In the genomic region with DNA sequence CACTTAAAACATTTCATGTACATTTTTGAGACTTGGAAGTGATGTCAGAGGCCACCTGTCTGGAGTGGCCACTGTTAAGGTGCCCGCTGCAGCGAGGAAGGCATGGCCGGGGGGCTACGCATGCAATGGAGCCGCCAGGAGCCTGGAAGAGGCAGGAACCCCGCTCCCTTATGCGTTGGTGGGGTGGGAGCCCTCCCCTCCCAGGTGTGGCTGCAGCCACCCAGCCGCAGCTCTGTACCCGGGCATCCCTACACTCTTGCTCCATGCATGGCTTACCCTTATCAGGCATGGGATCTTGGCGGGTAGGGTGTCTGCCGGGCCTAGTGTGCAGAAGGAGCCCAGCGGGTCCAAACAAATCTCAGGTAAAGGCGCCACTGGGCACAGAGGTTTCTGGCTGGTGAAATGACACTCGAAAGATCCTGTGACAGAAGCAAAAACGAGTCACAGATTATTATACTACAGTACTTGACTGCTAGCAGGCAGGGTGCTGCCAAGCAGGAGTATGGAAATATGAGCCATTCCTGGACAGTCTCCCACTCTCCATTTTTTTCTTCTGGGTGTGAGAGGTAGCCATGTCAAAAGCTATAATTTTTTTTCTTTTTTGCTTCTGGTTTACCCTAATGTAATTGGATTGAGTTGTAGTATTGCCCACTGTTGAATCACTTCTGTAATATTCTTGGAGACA, we compare ENCODE assay signal across 22 cellular contexts.
"Had no signal": no experiment of that assay in that cellular context is flagged by ENCODE, and none has a peak within 500 bp of the region (broad histone marks: within the 10 kb centered on the region; RNA-seq: fewer than 3 reads in every experiment).

No MANE protein-coding gene starts in this region.

- DNase-seq: activated B cell treated with CpG ODN at 0.5 μM for 24 hours; activated CD4-positive, alpha-beta T cell treated with anti-CD3 and anti-CD28 coated beads for 48 hours; activated CD8-positive, alpha-beta memory T cell treated with anti-CD3 and anti-CD28 coated beads, Interleukin-2, amount 50 U/mL, for 4 hours; activated CD8-positive, alpha-beta T cell treated with anti-CD3 and anti-CD28 coated beads, Interleukin-2, amount 10 ng/mL, durations not matched to agents 7 days and 5 days; activated gamma-delta T cell treated with Interleukin-2 at 50 U/mL for 16 hours; effector memory CD4-positive, alpha-beta T cell; foreskin keratinocyte; left colon; mammary epithelial cell; naive thymus-derived CD4-positive, alpha-beta T cell; retina; stimulated activated CD4-positive, alpha-beta T cell treated with anti-CD3 and anti-CD28 coated beads, Interleukin-4, amount 100 ng/mL, for 4 hours; stimulated activated CD8-positive, alpha-beta memory T cell treated with anti-CD3 and anti-CD28 coated beads, Interleukin-4, amount 100 ng/mL, for 48 hours; stimulated activated naive CD4-positive, alpha-beta T cell treated with Interleukin-2 at 50 U/mL for 16 hours; trophoblast cell had no signal

- H2AFZ ChIP-seq: parathyroid adenoma had no signal

- H3K4me3 Mint-ChIP-seq: activated B cell treated with CpG ODN at 0.5 μM for 24 hours; activated CD8-positive, alpha-beta T cell treated with anti-CD3 and anti-CD28 coated beads, Interleukin-2, amount 10 ng/mL, durations not matched to agents 7 days and 5 days; activated naive CD8-positive, alpha-beta T cell; brain; central memory CD8-positive, alpha-beta T cell; dendritic cell treated with granulocyte-macrophage colony-stimulating factor and Interleukin-4, amounts not matched to agents 40 ng/mL and 50 ng/mL, for 4 days; naive thymus-derived CD4-positive, alpha-beta T cell had no signal

- H3K36me3 Mint-ChIP-seq: activated naive CD8-positive, alpha-beta T cell; brain; naive thymus-derived CD4-positive, alpha-beta T cell had no signal

- H3K9me3 Mint-ChIP-seq: dendritic cell treated with granulocyte-macrophage colony-stimulating factor and Interleukin-4, amounts not matched to agents 40 ng/mL and 50 ng/mL, for 4 days had no signal

- H3K27ac Mint-ChIP-seq: activated B cell treated with CpG ODN at 0.5 μM for 24 hours; activated CD8-positive, alpha-beta T cell treated with anti-CD3 and anti-CD28 coated beads, Interleukin-2, amount 10 ng/mL, durations not matched to agents 7 days and 5 days; activated naive CD8-positive, alpha-beta T cell; brain; dendritic cell treated with granulocyte-macrophage colony-stimulating factor and Interleukin-4, amounts not matched to agents 40 ng/mL and 50 ng/mL, for 4 days; naive thymus-derived CD4-positive, alpha-beta T cell had no signal

- H3K4me1 Mint-ChIP-seq: activated B cell treated with CpG ODN at 0.5 μM for 24 hours; central memory CD8-positive, alpha-beta T cell; naive thymus-derived CD4-positive, alpha-beta T cell had no signal

- H3K4me1 ChIP-seq: foreskin keratinocyte, parathyroid adenoma had no signal

- H3K9ac ChIP-seq: parathyroid adenoma had no signal

- H3K4me3 ChIP-seq: mucosa of descending colon, skin epidermis had no signal

- H3K27me3 ChIP-seq: foreskin keratinocyte had no signal

- H3K9me3 ChIP-seq: mucosa of descending colon had no signal

- H3K27me3 Mint-ChIP-seq: activated B cell treated with CpG ODN at 0.5 μM for 24 hours; activated naive CD8-positive, alpha-beta T cell; central memory CD8-positive, alpha-beta T cell; dendritic cell treated with granulocyte-macrophage colony-stimulating factor and Interleukin-4, amounts not matched to agents 40 ng/mL and 50 ng/mL, for 4 days; naive thymus-derived CD4-positive, alpha-beta T cell had no signal

- ATAC-seq: activated CD8-positive, alpha-beta T cell treated with anti-CD3 and anti-CD28 coated beads, Interleukin-2, amount 10 ng/mL, durations not matched to agents 7 days and 5 days; foreskin keratinocyte; left colon; mucosa of descending colon; naive thymus-derived CD4-positive, alpha-beta T cell had no signal

- H3K27ac ChIP-seq: foreskin keratinocyte, parathyroid adenoma, skin epidermis had no signal
